ENCODE assay signal across 24 cellular contexts in genomic region chr2:209584915-209585314, GRCh38.
DNase-seq lines count a peak whose midpoint lies in the region; ATAC-seq and TF ChIP-seq lines count a peak whose summit lies in the region.
"Had no signal": no experiment of that assay in that cellular context is flagged by ENCODE, and none has a peak within 500 bp of the region (broad histone marks: within the 10 kb centered on the region; RNA-seq: fewer than 3 reads in every experiment).

No MANE protein-coding gene starts in this region.

- H3K27me3 ChIP-seq in neural cell (ENCODE audit: insufficient read depth, low read depth, low read length) = no peaks in the 10 kb centered on the region
- no peaks in the 10 kb centered on the region for H3K27me3 ChIP-seq in CD8-positive, alpha-beta memory T cell (ENCODE audit: insufficient read depth, low read length, poor library complexity, severe bottlenecking)
- no peaks in the 10 kb centered on the region for H3K27me3 ChIP-seq in lower lobe of right lung (ENCODE audit: low read depth)
- H3K27me3 ChIP-seq: BLaER1 treated with 17β-estradiol and CSF1 and Interleukin-3, amounts not matched to agents 10 nM and 100 nM had no signal

- H3K4me3 ChIP-seq in neural cell (ENCODE audit: low read length) (peak overlapping the region; percentile 33), lower lobe of right lung (no peak overlapping the region)
- H3K4me3 ChIP-seq in CD8-positive, alpha-beta memory T cell (ENCODE audit: low read length) = no peak overlapping the region
- H3K4me3 ChIP-seq: BLaER1 treated with 17β-estradiol and CSF1 and Interleukin-3, amounts not matched to agents 10 nM and 100 nM; GM12878 had no signal

- TF ChIP-seq RAD21 in neural cell (conservative IDR thresholded peaks at IDR 0.05) = no peak

- H4K20me1 ChIP-seq in neural cell (ENCODE audit: insufficient read depth) = peaks cover 11% of the 10 kb centered on the region
- H4K20me1 ChIP-seq: BLaER1 treated with 17β-estradiol and CSF1 and Interleukin-3, amounts not matched to agents 10 nM and 100 nM had no signal

- H3K9ac ChIP-seq in neural cell (ENCODE audit: low read length) = no peak overlapping the region
- H3K9ac ChIP-seq: BLaER1 treated with 17β-estradiol and CSF1 and Interleukin-3, amounts not matched to agents 10 nM and 100 nM had no signal

- peak overlapping the region; percentile 4 to 89 (median 56) for H3K4me3 Mint-ChIP-seq in brain
- peak overlapping the region; percentile 2 for H3K4me3 Mint-ChIP-seq in glutamatergic neuron (ENCODE audit: unreplicated experiment)
- no peak overlapping the region for H3K4me3 Mint-ChIP-seq in CD8-positive, alpha-beta memory T cell
- H3K4me3 Mint-ChIP-seq: B cell; CD4-positive, alpha-beta T cell; CD8-positive, alpha-beta T cell had no signal

- H3K4me2 ChIP-seq in neural cell (ENCODE audit: low read length) = peak overlapping the region; percentile 0
- H3K4me2 ChIP-seq: BLaER1 treated with 17β-estradiol and CSF1 and Interleukin-3, amounts not matched to agents 10 nM and 100 nM had no signal

- no peaks in the 10 kb centered on the region for H3K9me3 ChIP-seq in neural cell (ENCODE audit: low read length)
- H3K9me3 ChIP-seq in CD8-positive, alpha-beta memory T cell (ENCODE audit: low read length) = no peaks in the 10 kb centered on the region
- H3K9me3 ChIP-seq in lower lobe of right lung = no peaks in the 10 kb centered on the region
- H3K9me3 ChIP-seq: BLaER1 treated with 17β-estradiol and CSF1 and Interleukin-3, amounts not matched to agents 10 nM and 100 nM had no signal

- no peaks in the 10 kb centered on the region for H3K4me1 ChIP-seq in CD8-positive, alpha-beta memory T cell (ENCODE audit: insufficient read depth, low read length)
- no peaks in the 10 kb centered on the region for H3K4me1 ChIP-seq in lower lobe of right lung

- H3F3A ChIP-seq in neural cell (ENCODE audit: insufficient read depth, low read length, poor library complexity, severe bottlenecking) = peaks cover 2% of the 10 kb centered on the region

- peaks cover 3% of the 10 kb centered on the region for H3K27me3 Mint-ChIP-seq in brain
- peaks cover 5% of the 10 kb centered on the region for H3K27me3 Mint-ChIP-seq in glutamatergic neuron (ENCODE audit: unreplicated experiment)
- H3K27me3 Mint-ChIP-seq in CD8-positive, alpha-beta memory T cell = peaks cover 0 to 1% of the 10 kb centered on the region in 2 donors
- H3K27me3 Mint-ChIP-seq: B cell; CD4-positive, alpha-beta T cell had no signal

- no peak overlapping the region for H3K27ac ChIP-seq in neural cell (ENCODE audit: low read length)
- H3K27ac ChIP-seq in CD8-positive, alpha-beta memory T cell (ENCODE audit: low read depth, low read length) = no peak overlapping the region
- H3K27ac ChIP-seq in lower lobe of right lung = no peak overlapping the region
- H3K27ac ChIP-seq: BLaER1 treated with 17β-estradiol and CSF1 and Interleukin-3, amounts not matched to agents 10 nM and 100 nM; C4-2B had no signal

- peak overlapping the region; percentile 14 to 75 (median 25) for H3K27ac Mint-ChIP-seq in brain
- H3K27ac Mint-ChIP-seq in glutamatergic neuron (ENCODE audit: unreplicated experiment) = no peak overlapping the region
- no peak overlapping the region for H3K27ac Mint-ChIP-seq in CD8-positive, alpha-beta memory T cell
- H3K27ac Mint-ChIP-seq: B cell; CD4-positive, alpha-beta T cell; CD8-positive, alpha-beta T cell had no signal

- peaks cover 100% of the 10 kb centered on the region for H3K79me2 ChIP-seq in neural cell (replicated peaks; ENCODE audit: insufficient read depth, low read length)

- peaks cover 0 to 4% (median 0%) of the 10 kb centered on the region in 5 experiments for H3K9me3 Mint-ChIP-seq in brain
- no peaks in the 10 kb centered on the region for H3K9me3 Mint-ChIP-seq in glutamatergic neuron (ENCODE audit: unreplicated experiment)
- peaks cover 0 to 5% (median 0%) of the 10 kb centered on the region in 5 donors for H3K9me3 Mint-ChIP-seq in CD8-positive, alpha-beta memory T cell
- H3K9me3 Mint-ChIP-seq: CD4-positive, alpha-beta T cell; CD8-positive, alpha-beta T cell had no signal

- DNase-seq in glutamatergic neuron (no peak), superior temporal gyrus (ENCODE audit: extremely low spot score) (peak; percentile 50), lower lobe of right lung (no peak)
- no peak for DNase-seq in CD8-positive, alpha-beta memory T cell
- DNase-seq: 8988T; ACHN; CD4-positive, alpha-beta T cell; CD8-positive, alpha-beta T cell; COR-L47; DMS 273 treated with DMSO at 0.1 percent for 48 hours; DMS153; DMS53; DMS79; DND-41; EL; GDM1 had no signal

- H3K9me2 ChIP-seq in neural cell (ENCODE audit: insufficient read depth, low read length) = no peaks in the 10 kb centered on the region

- H3K36me3 Mint-ChIP-seq in brain (peaks cover 58% of the 10 kb centered on the region), glutamatergic neuron (ENCODE audit: unreplicated experiment) (no peaks in the 10 kb centered on the region)
- H3K36me3 Mint-ChIP-seq in CD8-positive, alpha-beta memory T cell = no peaks in the 10 kb centered on the region
- H3K36me3 Mint-ChIP-seq: CD8-positive, alpha-beta T cell had no signal

- POLR2A ChIA-PET in CD8-positive, alpha-beta memory T cell (lab: Charles Lee) = no interaction called here

- intact Hi-C loops in lower lobe of right lung (cut with DNase I) = no loop called here

- H2AFZ ChIP-seq in neural cell (ENCODE audit: low read depth, low read length) = no peak overlapping the region

- CTCF ChIA-PET in CD8-positive, alpha-beta memory T cell (lab: Charles Lee) = no interaction called here

- H3K36me3 ChIP-seq in neural cell (ENCODE audit: insufficient read depth, low read length) = peaks cover 8% of the 10 kb centered on the region
- H3K36me3 ChIP-seq in CD8-positive, alpha-beta memory T cell (ENCODE audit: insufficient read depth, low read length) = no peaks in the 10 kb centered on the region
- H3K36me3 ChIP-seq in lower lobe of right lung = no peaks in the 10 kb centered on the region
- H3K36me3 ChIP-seq: BLaER1 treated with 17β-estradiol and CSF1 and Interleukin-3, amounts not matched to agents 10 nM and 100 nM had no signal

- TF ChIP-seq CTCF in brain (conservative IDR thresholded peaks at IDR 0.05) = no peak
- TF ChIP-seq CTCF in glutamatergic neuron (IDR thresholded peaks at IDR 0.05; ENCODE audit: partially characterized antibody, unreplicated experiment) = no peak
- TF ChIP-seq CTCF in neural cell (IDR thresholded peaks at IDR 0.05; ENCODE audit: poor library complexity, severe bottlenecking) = no peak
- no peak for TF ChIP-seq CTCF in lower lobe of right lung (IDR thresholded peaks at IDR 0.05)

- H3K4me1 Mint-ChIP-seq in brain (peaks cover 80% of the 10 kb centered on the region), glutamatergic neuron (ENCODE audit: low read depth, unreplicated experiment) (peaks cover 33% of the 10 kb centered on the region)
- H3K4me1 Mint-ChIP-seq in CD8-positive, alpha-beta memory T cell = no peaks in the 10 kb centered on the region
- H3K4me1 Mint-ChIP-seq: B cell had no signal

- TF ChIP-seq EP300 in neural cell (conservative IDR thresholded peaks at IDR 0.05; ENCODE audit: poor library complexity, severe bottlenecking) = no peak

- ATAC-seq in HG02840 (IDR thresholded peaks at IDR 0.05; ENCODE audit: low FRiP score, unreplicated experiment) (no peak), lower lobe of right lung (no peak), HG03460 (IDR thresholded peaks at IDR 0.05; ENCODE audit: unreplicated experiment) (no peak)
- ATAC-seq: CD8-positive, alpha-beta T cell; GM12878 had no signal

TF ChIP-seq in neural cell, 6 proteins besides CTCF, POLR2A, EP300 and RAD21:
- TF ChIP-seq MXI1 (conservative IDR thresholded peaks at IDR 0.05; ENCODE audit: poor library complexity, severe bottlenecking) (no peak), TAF1 (IDR thresholded peaks at IDR 0.05; ENCODE audit: low read depth) (no peak), EZH2 (IDR thresholded peaks at IDR 0.05; ENCODE audit: borderline replicate concordance, insufficient read depth, low read length, poor library complexity, severe bottlenecking) (no peak), SMC3 (conservative IDR thresholded peaks at IDR 0.05; ENCODE audit: poor library complexity) (no peak), POLR2AphosphoS5 (IDR thresholded peaks at IDR 0.05) (no peak)
- TF ChIP-seq, protein P1, sequence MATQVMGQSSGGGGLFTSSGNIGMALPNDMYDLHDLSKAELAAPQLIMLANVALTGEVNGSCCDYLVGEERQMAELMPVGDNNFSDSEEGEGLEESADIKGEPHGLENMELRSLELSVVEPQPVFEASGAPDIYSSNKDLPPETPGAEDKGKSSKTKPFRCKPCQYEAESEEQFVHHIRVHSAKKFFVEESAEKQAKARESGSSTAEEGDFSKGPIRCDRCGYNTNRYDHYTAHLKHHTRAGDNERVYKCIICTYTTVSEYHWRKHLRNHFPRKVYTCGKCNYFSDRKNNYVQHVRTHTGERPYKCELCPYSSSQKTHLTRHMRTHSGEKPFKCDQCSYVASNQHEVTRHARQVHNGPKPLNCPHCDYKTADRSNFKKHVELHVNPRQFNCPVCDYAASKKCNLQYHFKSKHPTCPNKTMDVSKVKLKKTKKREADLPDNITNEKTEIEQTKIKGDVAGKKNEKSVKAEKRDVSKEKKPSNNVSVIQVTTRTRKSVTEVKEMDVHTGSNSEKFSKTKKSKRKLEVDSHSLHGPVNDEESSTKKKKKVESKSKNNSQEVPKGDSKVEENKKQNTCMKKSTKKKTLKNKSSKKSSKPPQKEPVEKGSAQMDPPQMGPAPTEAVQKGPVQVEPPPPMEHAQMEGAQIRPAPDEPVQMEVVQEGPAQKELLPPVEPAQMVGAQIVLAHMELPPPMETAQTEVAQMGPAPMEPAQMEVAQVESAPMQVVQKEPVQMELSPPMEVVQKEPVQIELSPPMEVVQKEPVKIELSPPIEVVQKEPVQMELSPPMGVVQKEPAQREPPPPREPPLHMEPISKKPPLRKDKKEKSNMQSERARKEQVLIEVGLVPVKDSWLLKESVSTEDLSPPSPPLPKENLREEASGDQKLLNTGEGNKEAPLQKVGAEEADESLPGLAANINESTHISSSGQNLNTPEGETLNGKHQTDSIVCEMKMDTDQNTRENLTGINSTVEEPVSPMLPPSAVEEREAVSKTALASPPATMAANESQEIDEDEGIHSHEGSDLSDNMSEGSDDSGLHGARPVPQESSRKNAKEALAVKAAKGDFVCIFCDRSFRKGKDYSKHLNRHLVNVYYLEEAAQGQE (IDR thresholded peaks at IDR 0.05; ENCODE audit: borderline replicate concordance) = no peak

Comparison
In these comparisons a context has a peak if more than half of its experiments do, and no peak if none do; other contexts are left out.
1. H3K27ac Mint-ChIP-seq: peak in brain (5 of 5); none in glutamatergic neuron (single experiment) and CD8-positive, alpha-beta memory T cell (0 of 8).
2. H3K4me3 Mint-ChIP-seq: peak in brain (5 of 5) and glutamatergic neuron (single experiment); none in CD8-positive, alpha-beta memory T cell (0 of 7).